Comparison of ENCODE assay signal across 31 cellular contexts in the genomic region with DNA sequence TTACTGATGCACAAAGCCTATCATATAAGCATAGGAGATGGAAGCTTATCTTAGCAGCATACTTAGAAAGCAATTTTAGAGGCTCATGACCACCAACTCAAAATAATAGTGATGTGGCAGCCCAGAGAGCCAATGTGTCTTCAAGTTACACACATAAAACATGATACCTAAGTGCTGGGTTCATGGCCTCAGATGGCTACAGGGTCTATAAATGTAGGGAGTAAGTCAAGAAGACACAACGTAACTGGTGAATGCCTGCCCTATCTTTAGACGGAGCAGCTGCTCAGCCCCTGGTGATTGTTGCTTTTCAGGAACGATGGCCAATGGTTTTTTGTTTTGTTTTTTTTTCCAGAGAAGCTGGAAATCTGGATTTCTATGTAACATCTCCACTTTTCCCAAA. TPM values are rescaled to one million over a fixed set of nuclear protein-coding genes. Genes with fewer than 3 reads are reported as not detected.
"Had no signal": no experiment of that assay in that cellular context is flagged by ENCODE, and none has a peak within 500 bp of the region (broad histone marks: within the 10 kb centered on the region; RNA-seq: fewer than 3 reads in every experiment).

No MANE protein-coding gene starts in this region.

- H3K4me1 Mint-ChIP-seq: activated B cell treated with CpG ODN at 0.5 μM for 24 hours; activated CD4-positive, alpha-beta memory T cell treated with anti-CD3 and anti-CD28 coated beads, Interleukin-2, amount 10 ng/mL, durations not matched to agents 7 days and 5 days; activated CD4-positive, alpha-beta T cell treated with anti-CD3 and anti-CD28 coated beads for 36 hours; activated CD4-positive, alpha-beta T cell treated with anti-CD3 and anti-CD28 coated beads, Interleukin-2, amount 10 ng/mL, durations not matched to agents 7 days and 5 days; central memory CD8-positive, alpha-beta T cell; endodermal cell; T-helper 17 cell had no signal

- H3K27ac ChIP-seq: brain microvascular endothelial cell, coronary artery, dorsolateral prefrontal cortex, WERI-Rb-1 had no signal

- H3K27me3 Mint-ChIP-seq: activated B cell treated with CpG ODN at 0.5 μM for 24 hours; activated CD4-positive, alpha-beta memory T cell treated with anti-CD3 and anti-CD28 coated beads, Interleukin-2, amount 10 ng/mL, durations not matched to agents 7 days and 5 days; activated CD4-positive, alpha-beta T cell treated with anti-CD3 and anti-CD28 coated beads, Interleukin-2, amount 10 ng/mL, durations not matched to agents 7 days and 5 days; dendritic cell treated with granulocyte-macrophage colony-stimulating factor and Interleukin-4, amounts not matched to agents 40 ng/mL and 50 ng/mL, for 4 days had no signal

- H3K27ac Mint-ChIP-seq: activated B cell treated with CpG ODN at 0.5 μM for 24 hours; activated CD4-positive, alpha-beta memory T cell treated with anti-CD3 and anti-CD28 coated beads, Interleukin-2, amount 10 ng/mL, durations not matched to agents 7 days and 5 days; activated CD4-positive, alpha-beta T cell treated with anti-CD3 and anti-CD28 coated beads for 36 hours; activated CD4-positive, alpha-beta T cell treated with anti-CD3 and anti-CD28 coated beads, Interleukin-2, amount 10 ng/mL, durations not matched to agents 7 days and 5 days; activated naive CD8-positive, alpha-beta T cell; activated T-cell treated with anti-CD3 and anti-CD28 coated beads, Interleukin-2, amount 50 U/mL, for 24 hours; activated T-cell treated with anti-CD3 and anti-CD28 coated beads, Interleukin-2, amount 50 U/mL, for 72 hours; dendritic cell treated with granulocyte-macrophage colony-stimulating factor and Interleukin-4, amounts not matched to agents 40 ng/mL and 50 ng/mL, for 4 days; endodermal cell; T-helper 17 cell; T-helper 2 cell treated with Interferon-gamma antibody and Interleukin-4, amounts not matched to agents 5 μg/mL and 100 μg/mL, for 36 hours had no signal

- ATAC-seq: activated CD4-positive, alpha-beta T cell treated with anti-CD3 and anti-CD28 coated beads for 36 hours; activated CD4-positive, CD25-positive, alpha-beta regulatory T cell treated with anti-CD3 and anti-CD28 coated beads, Interleukin-2, amount 50 U/mL, for 24 hours; activated T-cell treated with anti-CD3 and anti-CD28 coated beads, Interleukin-2, amount 50 U/mL, for 72 hours; esophagus mucosa; T-helper 17 cell had no signal

- H3K27me3 ChIP-seq: brain microvascular endothelial cell, dorsolateral prefrontal cortex had no signal

- H3K36me3 Mint-ChIP-seq: activated naive CD8-positive, alpha-beta T cell had no signal

- H3K4me3 ChIP-seq: coronary artery, dorsolateral prefrontal cortex had no signal

- H3K36me3 ChIP-seq: brain microvascular endothelial cell, WERI-Rb-1 had no signal

- DNase-seq: activated B cell treated with CpG ODN at 0.5 μM for 24 hours; activated CD4-positive, alpha-beta memory T cell treated with anti-CD3 and anti-CD28 coated beads, Interleukin-2, amount 10 ng/mL, durations not matched to agents 7 days and 5 days; activated CD4-positive, alpha-beta T cell treated with anti-CD3 and anti-CD28 coated beads for 36 hours; activated CD4-positive, alpha-beta T cell treated with anti-CD3 and anti-CD28 coated beads, Interleukin-2, amount 10 ng/mL, durations not matched to agents 7 days and 5 days; activated CD4-positive, alpha-beta T cell treated with anti-CD3 and anti-CD28 coated beads, Interleukin-2, amount 50 U/mL, for 4 hours; activated CD8-positive, alpha-beta memory T cell treated with anti-CD3 and anti-CD28 coated beads, Interleukin-2, amount 50 U/mL, for 48 hours; activated gamma-delta T cell treated with Interleukin-2 at 50 U/mL for 16 hours; activated naive CD4-positive, alpha-beta T cell treated with anti-CD3 and anti-CD28 coated beads, Interleukin-2, amount 50 U/mL, for 16 hours; activated naive CD4-positive, alpha-beta T cell treated with Interleukin-2 at 50 U/mL for 16 hours; activated T-cell treated with anti-CD3 and anti-CD28 coated beads for 4 hours; activated T-cell treated with anti-CD3 and anti-CD28 coated beads, Interleukin-2, amount 50 U/mL, for 24 hours; activated T-cell treated with anti-CD3 and anti-CD28 coated beads, Interleukin-2, amount 50 U/mL, for 72 hours; amniotic stem cell; anterior cingulate cortex; brain microvascular endothelial cell; dorsolateral prefrontal cortex; effector memory CD4-positive, alpha-beta T cell; endodermal cell; foreskin fibroblast; glutamatergic neuron; T-helper 1 cell; T-helper 17 cell; T1000; WERI-Rb-1 had no signal

- H3K4me3 Mint-ChIP-seq: activated B cell treated with CpG ODN at 0.5 μM for 24 hours; activated CD4-positive, alpha-beta memory T cell treated with anti-CD3 and anti-CD28 coated beads, Interleukin-2, amount 10 ng/mL, durations not matched to agents 7 days and 5 days; activated CD4-positive, alpha-beta T cell treated with anti-CD3 and anti-CD28 coated beads for 36 hours; activated CD4-positive, alpha-beta T cell treated with anti-CD3 and anti-CD28 coated beads, Interleukin-2, amount 10 ng/mL, durations not matched to agents 7 days and 5 days; activated naive CD8-positive, alpha-beta T cell; activated T-cell treated with anti-CD3 and anti-CD28 coated beads, Interleukin-2, amount 50 U/mL, for 24 hours; activated T-cell treated with anti-CD3 and anti-CD28 coated beads, Interleukin-2, amount 50 U/mL, for 72 hours; central memory CD8-positive, alpha-beta T cell; dendritic cell treated with granulocyte-macrophage colony-stimulating factor and Interleukin-4, amounts not matched to agents 40 ng/mL and 50 ng/mL, for 4 days; endodermal cell; T-helper 17 cell; T-helper 2 cell treated with Interferon-gamma antibody and Interleukin-4, amounts not matched to agents 5 μg/mL and 100 μg/mL, for 36 hours had no signal

RNA-seq across cellular contexts. Expression of a gene that starts 42.8 kb away (rescaled TPM):
- total RNA-seq: activated B cell treated with CpG ODN at 0.5 μM for 24 hours; activated CD4-positive, alpha-beta memory T cell treated with anti-CD3 and anti-CD28 coated beads, Interleukin-2, amount 10 ng/mL, durations not matched to agents 7 days and 5 days; T-helper 17 cell had no signal
